ENCODE assay signal across 9 cellular contexts in the genomic region with DNA sequence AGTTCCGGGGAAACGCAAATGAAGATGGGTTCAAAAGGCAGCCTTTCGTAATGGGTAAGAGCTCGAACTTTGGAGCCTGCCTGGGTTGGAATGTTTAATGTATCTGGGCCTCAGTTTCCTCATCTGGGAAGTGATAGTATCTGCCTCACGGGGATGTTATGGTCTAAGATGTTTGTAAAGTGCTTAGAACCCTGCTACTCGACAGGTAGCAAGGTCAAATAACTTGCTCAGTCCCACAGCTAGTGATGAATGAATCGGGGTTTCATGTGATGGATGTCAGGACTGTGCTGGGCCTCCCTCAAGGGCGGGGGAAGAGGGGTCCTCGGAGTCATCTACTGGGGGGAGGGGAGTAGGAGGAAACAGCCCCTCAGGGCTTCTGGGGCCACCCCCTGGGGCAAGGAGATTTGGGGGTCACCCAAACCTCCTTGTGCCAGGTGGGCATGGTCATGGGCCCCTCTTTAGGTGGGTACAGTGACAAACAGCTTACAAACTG. TPM values are rescaled to one million over a fixed set of nuclear protein-coding genes. Genes with fewer than 3 reads are reported as not detected.
DNase-seq lines count a peak whose midpoint lies in the region; ATAC-seq and TF ChIP-seq lines count a peak whose summit lies in the region.
"Had no signal": no experiment of that assay in that cellular context is flagged by ENCODE, and none has a peak within 500 bp of the region (broad histone marks: within the 10 kb centered on the region; RNA-seq: fewer than 3 reads in every experiment).

No MANE protein-coding gene starts in this region.

- no peaks in the 10 kb centered on the region for H3K9me3 ChIP-seq in RWPE2 (ENCODE audit: severe bottlenecking)

- TF ChIP-seq CTCF in RWPE2 (IDR thresholded peaks at IDR 0.05; ENCODE audit: poor library complexity, severe bottlenecking) (no peak), progenitor cell of endocrine pancreas (IDR thresholded peaks at IDR 0.05; ENCODE audit: unreplicated experiment) (no peak), GM10266 (IDR thresholded peaks at IDR 0.05; ENCODE audit: control insufficient read depth, insufficient read depth, low read depth, missing control alignments) (no peak)

- peak; percentile 19 for DNase-seq in ELR (ENCODE audit: low read depth)
- DNase-seq in RWPE2 (ENCODE audit: low spot score), result no peak
- DNase-seq in erythroblast (lab: John Stamatoyannopoulos, UW), result peak; percentile 30 to 46
- no peak for DNase-seq in progenitor cell of endocrine pancreas (ENCODE audit: low spot score, unreplicated experiment)
- no peak for DNase-seq in occipital lobe (lab: John Stamatoyannopoulos, UW)
- no peak for DNase-seq in NCI-H2227 treated with DMSO at 0.1 percent for 48 hours (lab: John Stamatoyannopoulos, UW)
- no peak for DNase-seq in GM10266 (ENCODE audit: extremely low spot score)

- H3K4me1 Mint-ChIP-seq in progenitor cell of endocrine pancreas (ENCODE audit: low read depth), result peaks cover 10% of the 10 kb centered on the region

- H3K4me3 Mint-ChIP-seq in progenitor cell of endocrine pancreas (ENCODE audit: low read depth), result peak overlapping the region; percentile 75

- H3K27me3 ChIP-seq in RWPE2 (ENCODE audit: insufficient read depth, poor library complexity, severe bottlenecking), result no peaks in the 10 kb centered on the region

- peaks cover 11% of the 10 kb centered on the region for H3K4me1 ChIP-seq in RWPE2 (ENCODE audit: insufficient read depth, poor library complexity, severe bottlenecking)

- H3K27me3 Mint-ChIP-seq in progenitor cell of endocrine pancreas, result peaks cover 12% of the 10 kb centered on the region

- no peak for TF ChIP-seq POLR2A in erythroblast (IDR thresholded peaks at IDR 0.05; ENCODE audit: low read length)

- peak overlapping the region; percentile 50 for H3K27ac ChIP-seq in RWPE2 (ENCODE audit: poor library complexity, severe bottlenecking)

- H3K36me3 Mint-ChIP-seq in progenitor cell of endocrine pancreas (ENCODE audit: insufficient read depth), result no peaks in the 10 kb centered on the region

- no peak for ATAC-seq in RWPE2 (ENCODE audit: low read depth)
- ATAC-seq in HG03342 (IDR thresholded peaks at IDR 0.05; ENCODE audit: unreplicated experiment), result no peak

- H3K4me3 ChIP-seq in RWPE2 (ENCODE audit: severe bottlenecking), result peak overlapping the region; percentile 64

- no peak overlapping the region for H3K27ac Mint-ChIP-seq in progenitor cell of endocrine pancreas

- peaks cover 33% of the 10 kb centered on the region for H3K36me3 ChIP-seq in RWPE2 (ENCODE audit: low read depth)

- peaks cover 5% of the 10 kb centered on the region for H3K9me3 Mint-ChIP-seq in progenitor cell of endocrine pancreas (ENCODE audit: low read depth)

RNA-seq across cellular contexts. Expression of a gene that starts 0.7 kb away (rescaled TPM):
- 11.9 and 12.2 TPM in 2 replicates for total RNA-seq in progenitor cell of endocrine pancreas
- total RNA-seq in occipital lobe, result 7.5 TPM

RNA-seq across cellular contexts. Expression of a gene that starts 15.6 kb away (rescaled TPM):
- total RNA-seq in progenitor cell of endocrine pancreas (32.2 and 36.1 TPM in 2 replicates), occipital lobe (not detected)
- total RNA-seq: HT1080 had no signal

RNA-seq across cellular contexts. Expression of a gene that starts 28.9 kb away (rescaled TPM):
- total RNA-seq in progenitor cell of endocrine pancreas (336 and 344 TPM in 2 replicates), occipital lobe (61.6 TPM)

RNA-seq across cellular contexts. Expression of a gene that starts 46.0 kb away (rescaled TPM):
- 16.0 and 18.6 TPM in 2 replicates for total RNA-seq in progenitor cell of endocrine pancreas
- total RNA-seq in occipital lobe, result 0.31 TPM

Comparison
In these comparisons a context has a peak if more than half of its experiments do, and no peak if none do; other contexts are left out.
1. DNase-seq: peak in ELR (single experiment) and erythroblast (2 of 2); none in RWPE2 (single experiment), progenitor cell of endocrine pancreas (single experiment), occipital lobe (single experiment), NCI-H2227 treated with DMSO at 0.1 percent for 48 hours (single experiment) and GM10266 (single experiment).
2. RNA of a gene that starts 15.6 kb away (total RNA-seq): 32.2 to 36.1 TPM in progenitor cell of endocrine pancreas; not detected in occipital lobe (single experiment); every median in the first group is over 10 times any median in the second.